Comparison of ENCODE assay signal across 8 cellular contexts in the genomic region with DNA sequence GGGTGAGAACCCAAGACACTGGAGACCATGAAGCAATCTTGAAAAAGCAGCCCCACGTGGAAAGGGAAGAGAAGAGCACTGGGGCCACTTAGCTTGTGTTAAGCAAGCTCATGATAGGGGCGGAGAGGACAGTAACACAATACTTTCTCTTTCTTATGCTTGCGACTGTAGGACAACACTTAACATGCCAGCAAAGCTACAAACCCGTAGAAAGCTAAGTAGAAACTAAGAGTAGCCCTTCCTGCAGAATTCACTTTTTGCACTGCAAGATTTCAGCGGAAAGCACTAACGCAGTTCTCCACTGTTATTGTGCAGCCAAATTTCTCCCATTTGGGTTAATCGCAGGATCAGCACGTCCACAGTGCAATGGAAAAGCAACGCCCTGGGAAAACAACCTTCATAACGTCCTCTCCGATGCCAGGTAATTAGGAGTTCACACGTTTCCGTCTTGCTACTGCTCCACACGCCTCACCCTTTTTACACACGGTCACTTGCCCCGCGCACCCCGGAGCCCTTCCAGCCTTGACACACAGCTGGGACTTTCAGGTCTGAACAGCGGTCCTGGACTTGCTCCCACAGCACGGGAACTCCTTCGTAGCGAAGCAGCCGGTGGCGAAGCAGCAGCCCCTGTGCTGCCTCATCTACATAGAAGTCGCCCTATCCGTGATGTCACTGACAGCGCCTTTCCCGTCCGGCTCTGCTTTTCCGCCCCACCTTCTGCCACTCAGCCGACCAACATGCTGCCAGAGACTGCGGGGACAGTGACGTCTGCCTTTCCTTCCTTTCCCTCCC.
DNase-seq lines count a peak whose midpoint lies in the region; ATAC-seq and TF ChIP-seq lines count a peak whose summit lies in the region.

No MANE protein-coding gene starts in this region.

- H3K4me3 ChIP-seq in AG09309 (ENCODE audit: control insufficient read depth, low read depth, low read length) (peak overlapping the region; percentile 52), ectodermal cell (ENCODE audit: insufficient read depth, low read depth, low read length) (peak overlapping the region; percentile 68)

- H3K27ac Mint-ChIP-seq in activated CD4-positive, alpha-beta memory T cell treated with anti-CD3 and anti-CD28 coated beads, Interleukin-2, amount 10 ng/mL, durations not matched to agents 7 days and 5 days, result peak overlapping the region; percentile 97

- CTCF ChIA-PET in activated CD4-positive, alpha-beta memory T cell treated with anti-CD3 and anti-CD28 coated beads, Interleukin-2, amount 10 ng/mL, durations not matched to agents 7 days and 5 days (lab: Charles Lee), result interaction anchor here (0.7 to 1.0 kb wide), 5 partner anchors 15 to 71 kb away, joined by 3 to 4 read pairs (median 3); no protein-coding TSS in a partner anchor

- POLR2A ChIA-PET in activated CD4-positive, alpha-beta memory T cell treated with anti-CD3 and anti-CD28 coated beads, Interleukin-2, amount 10 ng/mL, durations not matched to agents 7 days and 5 days (lab: Charles Lee), result interaction anchor here (0.6 to 6.5 kb wide), 31 partner anchors 10 to 1250 kb away, joined by 3 to 123 read pairs (median 10); no protein-coding TSS in a partner anchor

- H3K9me3 Mint-ChIP-seq in activated CD4-positive, alpha-beta memory T cell treated with anti-CD3 and anti-CD28 coated beads, Interleukin-2, amount 10 ng/mL, durations not matched to agents 7 days and 5 days, result no peaks in the 10 kb centered on the region

- 0% methylated on average over 33 of the region's 33 CpGs for WGBS in ectodermal cell, 2 experiments

- DNase-seq in AG09309 (ENCODE audit: low read depth), result no peak
- DNase-seq in NCI-H748 (lab: John Stamatoyannopoulos, UW; ENCODE audit: unreplicated experiment), result peak; percentile 95
- DNase-seq in activated CD4-positive, alpha-beta memory T cell treated with anti-CD3 and anti-CD28 coated beads, Interleukin-2, amount 10 ng/mL, durations not matched to agents 7 days and 5 days, result peak; percentile 81
- DNase-seq in medulla oblongata (ENCODE audit: extremely low spot score), result peak; percentile 84
- peak; percentile 69 to 75 (median 75) for DNase-seq in stimulated activated CD4-positive, alpha-beta T cell treated with anti-CD3 and anti-CD28 coated beads, TNF-alpha, amount 100 ng/mL, for 48 hours (ENCODE audit: low read depth in 3 of 3)

- H3K4me1 ChIP-seq in ectodermal cell (ENCODE audit: control insufficient read depth, insufficient read depth, low read length), result no peaks in the 10 kb centered on the region

- ATAC-seq in GM19043 (IDR thresholded peaks at IDR 0.05; ENCODE audit: low read depth, unreplicated experiment), result peak; percentile 82
- peak; percentile 82 for ATAC-seq in HG03432 (IDR thresholded peaks at IDR 0.05; ENCODE audit: unreplicated experiment)

- H3K36me3 Mint-ChIP-seq in activated CD4-positive, alpha-beta memory T cell treated with anti-CD3 and anti-CD28 coated beads, Interleukin-2, amount 10 ng/mL, durations not matched to agents 7 days and 5 days (ENCODE audit: low read depth), result no peaks in the 10 kb centered on the region

- peaks cover 36% of the 10 kb centered on the region for H3K4me1 Mint-ChIP-seq in activated CD4-positive, alpha-beta memory T cell treated with anti-CD3 and anti-CD28 coated beads, Interleukin-2, amount 10 ng/mL, durations not matched to agents 7 days and 5 days

- TF ChIP-seq CTCF in AG09309 (IDR thresholded peaks at IDR 0.05; ENCODE audit: control insufficient read depth, insufficient read depth, low read depth, low read length, missing control alignments), result no peak

- H3K4me3 Mint-ChIP-seq in activated CD4-positive, alpha-beta memory T cell treated with anti-CD3 and anti-CD28 coated beads, Interleukin-2, amount 10 ng/mL, durations not matched to agents 7 days and 5 days, result peak overlapping the region; percentile 90

- no peaks in the 10 kb centered on the region for H3K36me3 ChIP-seq in ectodermal cell (ENCODE audit: control insufficient read depth, insufficient read depth, low read length)

- H3K27ac ChIP-seq in ectodermal cell (ENCODE audit: insufficient read depth, low read depth, low read length, poor library complexity, severe bottlenecking), result peak overlapping the region; percentile 100

- H3K9me3 ChIP-seq in ectodermal cell (ENCODE audit: control insufficient read depth, low read length), result no peaks in the 10 kb centered on the region

- H3K27me3 Mint-ChIP-seq in activated CD4-positive, alpha-beta memory T cell treated with anti-CD3 and anti-CD28 coated beads, Interleukin-2, amount 10 ng/mL, durations not matched to agents 7 days and 5 days, result peaks cover 47% of the 10 kb centered on the region

- H3K27me3 ChIP-seq in ectodermal cell (ENCODE audit: control insufficient read depth, insufficient read depth, low read length, poor library complexity, severe bottlenecking), result no peaks in the 10 kb centered on the region
